In genomic region chr12:42809226-42809625, GRCh38 we compare ENCODE assay signal across 25 cellular contexts.
DNase-seq lines count a peak whose midpoint lies in the region; FAIRE-seq and TF ChIP-seq lines count a peak whose summit lies in the region.
"Had no signal": no experiment of that assay in that cellular context is flagged by ENCODE, and none has a peak within 500 bp of the region (broad histone marks: within the 10 kb centered on the region; RNA-seq: fewer than 3 reads in every experiment).

No MANE protein-coding gene starts in this region.

- H3K4me1 Mint-ChIP-seq in astrocyte (ENCODE audit: low read depth, unreplicated experiment), result peaks cover 57% of the 10 kb centered on the region
- H3K4me1 Mint-ChIP-seq: activated CD4-positive, alpha-beta T cell treated with anti-CD3 and anti-CD28 coated beads for 36 hours; activated naive CD4-positive, alpha-beta T cell treated with anti-CD3 and anti-CD28 coated beads, Interleukin-2, amount 50 U/mL, for 24 hours had no signal

- H3K9me3 Mint-ChIP-seq in astrocyte (ENCODE audit: unreplicated experiment), result peaks cover under 1% of the 10 kb centered on the region
- H3K9me3 Mint-ChIP-seq: activated naive CD4-positive, alpha-beta T cell treated with anti-CD3 and anti-CD28 coated beads, Interleukin-2, amount 50 U/mL, for 24 hours had no signal

- peak overlapping the region; percentile 88 for H3K27ac Mint-ChIP-seq in astrocyte (ENCODE audit: unreplicated experiment)
- H3K27ac Mint-ChIP-seq: activated CD4-positive, alpha-beta T cell treated with anti-CD3 and anti-CD28 coated beads for 36 hours; activated naive CD4-positive, alpha-beta T cell treated with anti-CD3 and anti-CD28 coated beads, Interleukin-2, amount 50 U/mL, for 24 hours; activated T-cell treated with anti-CD3 and anti-CD28 coated beads, Interleukin-2, amount 50 U/mL, for 72 hours had no signal

- H3K27ac ChIP-seq in astrocyte (ENCODE audit: low read depth, low read length), result no peak overlapping the region
- H3K27ac ChIP-seq: cardiac muscle cell, dorsolateral prefrontal cortex, left ventricle myocardium inferior, PC-9 had no signal

- no peak overlapping the region for H3K4me3 Mint-ChIP-seq in astrocyte (ENCODE audit: unreplicated experiment)
- H3K4me3 Mint-ChIP-seq: activated CD4-positive, alpha-beta T cell treated with anti-CD3 and anti-CD28 coated beads for 36 hours; activated naive CD4-positive, alpha-beta T cell treated with anti-CD3 and anti-CD28 coated beads, Interleukin-2, amount 50 U/mL, for 24 hours; activated T-cell treated with anti-CD3 and anti-CD28 coated beads, Interleukin-2, amount 50 U/mL, for 72 hours had no signal

- no peaks in the 10 kb centered on the region for H3K79me2 ChIP-seq in astrocyte (ENCODE audit: insufficient read depth, low read length)

- H3K4me3 ChIP-seq in astrocyte (ENCODE audit: insufficient read depth, low read depth, low read length) (no peak overlapping the region), fibroblast of villous mesenchyme (ENCODE audit: low read depth, low read length) (no peak overlapping the region), retinal pigment epithelial cell (ENCODE audit: low read length) (no peak overlapping the region)
- H3K4me3 ChIP-seq: cardiac muscle cell, dorsolateral prefrontal cortex, left ventricle myocardium inferior, mucosa of descending colon, PC-9 had no signal

- no peak for TF ChIP-seq POLR2A in GM12891 (IDR thresholded peaks at IDR 0.05; ENCODE audit: low read depth, low read length)

- no peaks in the 10 kb centered on the region for H3K36me3 ChIP-seq in astrocyte (ENCODE audit: insufficient read depth, low read length)
- H3K36me3 ChIP-seq: BE2C, cardiac muscle cell, left ventricle myocardium inferior had no signal

- DNase-seq in HCEC 1CT (peak; percentile 16), astrocyte (ENCODE audit: low read depth) (peak; percentile 79), fibroblast of villous mesenchyme (ENCODE audit: low read depth) (peak; percentile 61), retinal pigment epithelial cell (ENCODE audit: low read depth) (peak; percentile 75), GM12891 (ENCODE audit: insufficient read length, low spot score) (no peak), activated gamma-delta T cell treated with Interleukin-2 at 50 U/mL for 16 hours (no peak), superior temporal gyrus (ENCODE audit: extremely low spot score) (no peak), NCI-H1930 (lab: John Stamatoyannopoulos, UW) (no peak)
- DNase-seq: activated CD4-positive, alpha-beta T cell treated with anti-CD3 and anti-CD28 coated beads for 36 hours; activated T-cell treated with anti-CD3 and anti-CD28 coated beads, Interleukin-2, amount 50 U/mL, for 72 hours; BE2C; COR-L47; dorsolateral prefrontal cortex; glutamatergic neuron; left ventricle myocardium inferior; mucosa of descending colon; NCI-H1436; NCI-H2171; NCI-H82; SIG-M5; T-helper 1 cell had no signal

- H3K4me2 ChIP-seq in astrocyte (ENCODE audit: low read length), result peak overlapping the region; percentile 8
- H3K4me2 ChIP-seq: PC-9 had no signal

- no peaks in the 10 kb centered on the region for H3K27me3 ChIP-seq in astrocyte (ENCODE audit: insufficient read depth, low read length)
- H3K27me3 ChIP-seq: BE2C, cardiac muscle cell, dorsolateral prefrontal cortex had no signal

- no peaks in the 10 kb centered on the region for H4K20me1 ChIP-seq in astrocyte (ENCODE audit: insufficient read depth, low read length)

- H2AFZ ChIP-seq in astrocyte (ENCODE audit: low read depth, low read length), result no peak overlapping the region
- H2AFZ ChIP-seq: PC-9 had no signal

- no peaks in the 10 kb centered on the region for H3K9me3 ChIP-seq in astrocyte (ENCODE audit: insufficient read depth, low read depth, low read length)
- H3K9me3 ChIP-seq: BE2C, left ventricle myocardium inferior had no signal

- peaks cover 2% of the 10 kb centered on the region for H3K27me3 Mint-ChIP-seq in astrocyte (ENCODE audit: low read depth, unreplicated experiment)
- H3K27me3 Mint-ChIP-seq: activated CD4-positive, alpha-beta T cell treated with anti-CD3 and anti-CD28 coated beads for 36 hours; activated naive CD4-positive, alpha-beta T cell treated with anti-CD3 and anti-CD28 coated beads, Interleukin-2, amount 50 U/mL, for 24 hours had no signal

- H3K9ac ChIP-seq in astrocyte (ENCODE audit: low read length), result no peak overlapping the region

- FAIRE-seq in astrocyte (lab: Jason Lieb, UNC), result no peak
- no peak for FAIRE-seq in GM12891 (lab: Jason Lieb, UNC)
- FAIRE-seq: HepG2 had no signal

- peaks cover 2% of the 10 kb centered on the region for H3K36me3 Mint-ChIP-seq in astrocyte (ENCODE audit: low read depth, unreplicated experiment)
- H3K36me3 Mint-ChIP-seq: activated naive CD4-positive, alpha-beta T cell treated with anti-CD3 and anti-CD28 coated beads, Interleukin-2, amount 50 U/mL, for 24 hours had no signal

- TF ChIP-seq CTCF in astrocyte (IDR thresholded peaks at IDR 0.05; ENCODE audit: insufficient read depth, low read depth, low read length), result no peak
- TF ChIP-seq CTCF in fibroblast of villous mesenchyme (IDR thresholded peaks at IDR 0.05; ENCODE audit: insufficient read depth, low read depth, low read length), result no peak
- no peak for TF ChIP-seq CTCF in retinal pigment epithelial cell (conservative IDR thresholded peaks at IDR 0.05; ENCODE audit: low read depth, low read length)

- H3K4me1 ChIP-seq in astrocyte (ENCODE audit: insufficient read depth, low read length), result peaks cover 12% of the 10 kb centered on the region
- H3K4me1 ChIP-seq: left ventricle myocardium inferior had no signal

TF ChIP-seq in GM12891, 5 proteins besides CTCF, POLR2A, EP300 and RAD21:
- TF ChIP-seq PAX5 (IDR thresholded peaks at IDR 0.05; ENCODE audit: insufficient read depth, low read length, severe bottlenecking) (no peak), SPI1 (IDR thresholded peaks at IDR 0.05; ENCODE audit: low read depth, low read length) (no peak), POLR2AphosphoS5 (IDR thresholded peaks at IDR 0.05; ENCODE audit: low read depth, low read length) (no peak), POU2F2 (IDR thresholded peaks at IDR 0.05; ENCODE audit: low read depth, low read length) (no peak), TAF1 (IDR thresholded peaks at IDR 0.05; ENCODE audit: low read depth, low read length) (no peak)

Comparison
In these comparisons a context has a peak if more than half of its experiments do, and no peak if none do; other contexts are left out.
1. DNase-seq: peak in HCEC 1CT (single experiment), astrocyte (single experiment), fibroblast of villous mesenchyme (single experiment) and retinal pigment epithelial cell (single experiment); none in GM12891 (single experiment), activated gamma-delta T cell treated with Interleukin-2 at 50 U/mL for 16 hours (single experiment), superior temporal gyrus (single experiment) and NCI-H1930 (0 of 2).